ENCODE assay signal across 1 cellular context in genomic region chrX:100768679-100769338, GRCh38.
TF ChIP-seq lines count a peak whose summit lies in the region.

No MANE protein-coding gene starts in this region.

TF ChIP-seq in K562, 482 proteins besides CTCF, POLR2A, EP300 and RAD21 (continued from another document):
- TF ChIP-seq, protein P1, sequence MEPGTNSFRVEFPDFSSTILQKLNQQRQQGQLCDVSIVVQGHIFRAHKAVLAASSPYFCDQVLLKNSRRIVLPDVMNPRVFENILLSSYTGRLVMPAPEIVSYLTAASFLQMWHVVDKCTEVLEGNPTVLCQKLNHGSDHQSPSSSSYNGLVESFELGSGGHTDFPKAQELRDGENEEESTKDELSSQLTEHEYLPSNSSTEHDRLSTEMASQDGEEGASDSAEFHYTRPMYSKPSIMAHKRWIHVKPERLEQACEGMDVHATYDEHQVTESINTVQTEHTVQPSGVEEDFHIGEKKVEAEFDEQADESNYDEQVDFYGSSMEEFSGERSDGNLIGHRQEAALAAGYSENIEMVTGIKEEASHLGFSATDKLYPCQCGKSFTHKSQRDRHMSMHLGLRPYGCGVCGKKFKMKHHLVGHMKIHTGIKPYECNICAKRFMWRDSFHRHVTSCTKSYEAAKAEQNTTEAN (CRISPR knock-in tag; IDR thresholded peaks at IDR 0.05) = no peak
- TF ChIP-seq NCOA2 (IDR thresholded peaks at IDR 0.05; ENCODE audit: partially characterized antibody in 2 of 2) = no peak
- peak; percentile 76; the same call in 1 of the 2 replicates for TF ChIP-seq ARID2 (IDR thresholded peaks at IDR 0.05)
- TF ChIP-seq, protein P2, sequence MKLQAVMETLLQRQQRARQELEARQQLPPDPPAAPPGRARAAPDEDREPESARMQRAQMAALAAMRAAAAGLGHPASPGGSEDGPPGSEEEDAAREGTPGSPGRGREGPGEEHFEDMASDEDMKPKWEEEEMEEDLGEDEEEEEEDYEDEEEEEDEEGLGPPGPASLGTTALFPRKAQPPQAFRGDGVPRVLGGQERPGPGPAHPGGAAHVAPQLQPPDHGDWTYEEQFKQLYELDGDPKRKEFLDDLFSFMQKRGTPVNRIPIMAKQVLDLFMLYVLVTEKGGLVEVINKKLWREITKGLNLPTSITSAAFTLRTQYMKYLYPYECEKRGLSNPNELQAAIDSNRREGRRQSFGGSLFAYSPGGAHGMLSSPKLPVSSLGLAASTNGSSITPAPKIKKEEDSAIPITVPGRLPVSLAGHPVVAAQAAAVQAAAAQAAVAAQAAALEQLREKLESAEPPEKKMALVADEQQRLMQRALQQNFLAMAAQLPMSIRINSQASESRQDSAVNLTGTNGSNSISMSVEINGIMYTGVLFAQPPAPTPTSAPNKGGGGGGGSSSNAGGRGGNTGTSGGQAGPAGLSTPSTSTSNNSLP (IDR thresholded peaks at IDR 0.05; ENCODE audit: borderline replicate concordance, low read depth, low read length) = peak; percentile 14; the same call in 1 of the 2 replicates
- TF ChIP-seq, protein P3, sequence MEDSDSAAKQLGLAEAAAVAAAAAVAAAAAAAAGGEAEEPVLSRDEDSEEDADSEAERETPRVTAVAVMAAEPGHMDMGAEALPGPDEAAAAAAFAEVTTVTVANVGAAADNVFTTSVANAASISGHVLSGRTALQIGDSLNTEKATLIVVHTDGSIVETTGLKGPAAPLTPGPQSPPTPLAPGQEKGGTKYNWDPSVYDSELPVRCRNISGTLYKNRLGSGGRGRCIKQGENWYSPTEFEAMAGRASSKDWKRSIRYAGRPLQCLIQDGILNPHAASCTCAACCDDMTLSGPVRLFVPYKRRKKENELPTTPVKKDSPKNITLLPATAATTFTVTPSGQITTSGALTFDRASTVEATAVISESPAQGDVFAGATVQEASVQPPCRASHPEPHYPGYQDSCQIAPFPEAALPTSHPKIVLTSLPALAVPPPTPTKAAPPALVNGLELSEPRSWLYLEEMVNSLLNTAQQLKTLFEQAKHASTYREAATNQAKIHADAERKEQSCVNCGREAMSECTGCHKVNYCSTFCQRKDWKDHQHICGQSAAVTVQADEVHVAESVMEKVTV (CRISPR knock-in tag; IDR thresholded peaks at IDR 0.05) = peak; percentile 93
- TF ChIP-seq SMC3 (conservative IDR thresholded peaks at IDR 0.05; ENCODE audit: insufficient read depth, low read depth, low read length) = peak; percentile 95
- no peak for TF ChIP-seq CCNT2 (IDR thresholded peaks at IDR 0.05; ENCODE audit: borderline replicate concordance, extremely low read depth, insufficient read length, low read depth, low read length)
- TF ChIP-seq YY1 (IDR thresholded peaks at IDR 0.05; ENCODE audit: borderline replicate concordance in 1 of 3, control insufficient read depth in 1 of 3, extremely low read depth in 1 of 3, insufficient read depth in 3 of 3, insufficient read length in 1 of 3, insufficient replicate concordance in 2 of 3, low read depth in 1 of 3, low read length in 2 of 3) = peak in 1 of 3 experiments; percentile 25
- no peak for TF ChIP-seq NFRKB (IDR thresholded peaks at IDR 0.05; ENCODE audit: low read depth)
- no peak for TF ChIP-seq SRSF3 (IDR thresholded peaks at IDR 0.05; ENCODE audit: insufficient read depth, low read length)
- TF ChIP-seq MTF1 (CRISPR knock-in tag; IDR thresholded peaks at IDR 0.05; ENCODE audit: borderline replicate concordance) = no peak
- TF ChIP-seq, protein P4, sequence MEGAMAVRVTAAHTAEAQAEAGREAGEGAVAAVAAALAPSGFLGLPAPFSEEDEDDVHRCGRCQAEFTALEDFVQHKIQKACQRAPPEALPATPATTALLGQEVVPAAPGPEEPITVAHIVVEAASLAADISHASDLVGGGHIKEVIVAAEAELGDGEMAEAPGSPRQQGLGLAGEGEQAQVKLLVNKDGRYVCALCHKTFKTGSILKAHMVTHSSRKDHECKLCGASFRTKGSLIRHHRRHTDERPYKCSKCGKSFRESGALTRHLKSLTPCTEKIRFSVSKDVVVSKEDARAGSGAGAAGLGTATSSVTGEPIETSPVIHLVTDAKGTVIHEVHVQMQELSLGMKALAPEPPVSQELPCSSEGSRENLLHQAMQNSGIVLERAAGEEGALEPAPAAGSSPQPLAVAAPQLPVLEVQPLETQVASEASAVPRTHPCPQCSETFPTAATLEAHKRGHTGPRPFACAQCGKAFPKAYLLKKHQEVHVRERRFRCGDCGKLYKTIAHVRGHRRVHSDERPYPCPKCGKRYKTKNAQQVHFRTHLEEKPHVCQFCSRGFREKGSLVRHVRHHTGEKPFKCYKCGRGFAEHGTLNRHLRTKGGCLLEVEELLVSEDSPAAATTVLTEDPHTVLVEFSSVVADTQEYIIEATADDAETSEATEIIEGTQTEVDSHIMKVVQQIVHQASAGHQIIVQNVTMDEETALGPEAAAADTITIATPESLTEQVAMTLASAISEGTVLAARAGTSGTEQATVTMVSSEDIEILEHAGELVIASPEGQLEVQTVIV (CRISPR knock-in tag; IDR thresholded peaks at IDR 0.05; ENCODE audit: borderline replicate concordance) = no peak
- TF ChIP-seq ZNF239 (CRISPR knock-in tag; IDR thresholded peaks at IDR 0.05) = no peak
- TF ChIP-seq THRB (CRISPR knock-in tag; conservative IDR thresholded peaks at IDR 0.05) = no peak
- TF ChIP-seq KDM5B (IDR thresholded peaks at IDR 0.05; ENCODE audit: insufficient replicate concordance, low read depth, low read length) = no peak
- TF ChIP-seq HINFP (tag; conservative IDR thresholded peaks at IDR 0.05; ENCODE audit: low read depth) = no peak
- TF ChIP-seq, protein P5, sequence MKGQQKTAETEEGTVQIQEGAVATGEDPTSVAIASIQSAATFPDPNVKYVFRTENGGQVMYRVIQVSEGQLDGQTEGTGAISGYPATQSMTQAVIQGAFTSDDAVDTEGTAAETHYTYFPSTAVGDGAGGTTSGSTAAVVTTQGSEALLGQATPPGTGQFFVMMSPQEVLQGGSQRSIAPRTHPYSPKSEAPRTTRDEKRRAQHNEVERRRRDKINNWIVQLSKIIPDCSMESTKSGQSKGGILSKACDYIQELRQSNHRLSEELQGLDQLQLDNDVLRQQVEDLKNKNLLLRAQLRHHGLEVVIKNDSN (CRISPR knock-in tag; IDR thresholded peaks at IDR 0.05) = no peak
- no peak for TF ChIP-seq HOMEZ (CRISPR knock-in tag; IDR thresholded peaks at IDR 0.05)
- no peak for TF ChIP-seq PML (IDR thresholded peaks at IDR 0.05; ENCODE audit: low read length)
- no peak for TF ChIP-seq TBL1XR1 (IDR thresholded peaks at IDR 0.05; ENCODE audit: low read length in 2 of 2)
- no peak for TF ChIP-seq ZNF830 (CRISPR knock-in tag; IDR thresholded peaks at IDR 0.05)
- TF ChIP-seq MAZ (CRISPR knock-in tag; conservative IDR thresholded peaks at IDR 0.05 in 1 of 2, IDR thresholded peaks at IDR 0.05 in 1 of 2) = 0 out of 4 replicates have a peak, but pooled peaks of 1 of the 2 experiments have one; percentile 22
- TF ChIP-seq, protein P6, sequence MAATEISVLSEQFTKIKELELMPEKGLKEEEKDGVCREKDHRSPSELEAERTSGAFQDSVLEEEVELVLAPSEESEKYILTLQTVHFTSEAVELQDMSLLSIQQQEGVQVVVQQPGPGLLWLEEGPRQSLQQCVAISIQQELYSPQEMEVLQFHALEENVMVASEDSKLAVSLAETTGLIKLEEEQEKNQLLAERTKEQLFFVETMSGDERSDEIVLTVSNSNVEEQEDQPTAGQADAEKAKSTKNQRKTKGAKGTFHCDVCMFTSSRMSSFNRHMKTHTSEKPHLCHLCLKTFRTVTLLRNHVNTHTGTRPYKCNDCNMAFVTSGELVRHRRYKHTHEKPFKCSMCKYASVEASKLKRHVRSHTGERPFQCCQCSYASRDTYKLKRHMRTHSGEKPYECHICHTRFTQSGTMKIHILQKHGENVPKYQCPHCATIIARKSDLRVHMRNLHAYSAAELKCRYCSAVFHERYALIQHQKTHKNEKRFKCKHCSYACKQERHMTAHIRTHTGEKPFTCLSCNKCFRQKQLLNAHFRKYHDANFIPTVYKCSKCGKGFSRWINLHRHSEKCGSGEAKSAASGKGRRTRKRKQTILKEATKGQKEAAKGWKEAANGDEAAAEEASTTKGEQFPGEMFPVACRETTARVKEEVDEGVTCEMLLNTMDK (IDR thresholded peaks at IDR 0.05; ENCODE audit: borderline replicate concordance, insufficient read depth, low read depth, low read length, poor library complexity, severe bottlenecking) = no peak
- TF ChIP-seq, protein P7, sequence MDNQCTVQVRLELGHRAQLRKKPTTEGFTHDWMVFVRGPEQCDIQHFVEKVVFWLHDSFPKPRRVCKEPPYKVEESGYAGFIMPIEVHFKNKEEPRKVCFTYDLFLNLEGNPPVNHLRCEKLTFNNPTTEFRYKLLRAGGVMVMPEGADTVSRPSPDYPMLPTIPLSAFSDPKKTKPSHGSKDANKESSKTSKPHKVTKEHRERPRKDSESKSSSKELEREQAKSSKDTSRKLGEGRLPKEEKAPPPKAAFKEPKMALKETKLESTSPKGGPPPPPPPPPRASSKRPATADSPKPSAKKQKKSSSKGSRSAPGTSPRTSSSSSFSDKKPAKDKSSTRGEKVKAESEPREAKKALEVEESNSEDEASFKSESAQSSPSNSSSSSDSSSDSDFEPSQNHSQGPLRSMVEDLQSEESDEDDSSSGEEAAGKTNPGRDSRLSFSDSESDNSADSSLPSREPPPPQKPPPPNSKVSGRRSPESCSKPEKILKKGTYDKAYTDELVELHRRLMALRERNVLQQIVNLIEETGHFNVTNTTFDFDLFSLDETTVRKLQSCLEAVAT (IDR thresholded peaks at IDR 0.05) = 0 out of 4 replicates have a peak, but pooled peaks of 1 of the 2 experiments have one; percentile 53
- TF ChIP-seq TARDBP (IDR thresholded peaks at IDR 0.05) = no peak
- TF ChIP-seq, protein P8, sequence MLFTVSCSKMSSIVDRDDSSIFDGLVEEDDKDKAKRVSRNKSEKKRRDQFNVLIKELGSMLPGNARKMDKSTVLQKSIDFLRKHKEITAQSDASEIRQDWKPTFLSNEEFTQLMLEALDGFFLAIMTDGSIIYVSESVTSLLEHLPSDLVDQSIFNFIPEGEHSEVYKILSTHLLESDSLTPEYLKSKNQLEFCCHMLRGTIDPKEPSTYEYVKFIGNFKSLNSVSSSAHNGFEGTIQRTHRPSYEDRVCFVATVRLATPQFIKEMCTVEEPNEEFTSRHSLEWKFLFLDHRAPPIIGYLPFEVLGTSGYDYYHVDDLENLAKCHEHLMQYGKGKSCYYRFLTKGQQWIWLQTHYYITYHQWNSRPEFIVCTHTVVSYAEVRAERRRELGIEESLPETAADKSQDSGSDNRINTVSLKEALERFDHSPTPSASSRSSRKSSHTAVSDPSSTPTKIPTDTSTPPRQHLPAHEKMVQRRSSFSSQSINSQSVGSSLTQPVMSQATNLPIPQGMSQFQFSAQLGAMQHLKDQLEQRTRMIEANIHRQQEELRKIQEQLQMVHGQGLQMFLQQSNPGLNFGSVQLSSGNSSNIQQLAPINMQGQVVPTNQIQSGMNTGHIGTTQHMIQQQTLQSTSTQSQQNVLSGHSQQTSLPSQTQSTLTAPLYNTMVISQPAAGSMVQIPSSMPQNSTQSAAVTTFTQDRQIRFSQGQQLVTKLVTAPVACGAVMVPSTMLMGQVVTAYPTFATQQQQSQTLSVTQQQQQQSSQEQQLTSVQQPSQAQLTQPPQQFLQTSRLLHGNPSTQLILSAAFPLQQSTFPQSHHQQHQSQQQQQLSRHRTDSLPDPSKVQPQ (CRISPR knock-in tag; IDR thresholded peaks at IDR 0.05; ENCODE audit: borderline replicate concordance) = no peak
- peak; percentile 67 for TF ChIP-seq KLF16 (IDR thresholded peaks at IDR 0.05)
- no peak for TF ChIP-seq ZNF398 (CRISPR knock-in tag; IDR thresholded peaks at IDR 0.05)
- TF ChIP-seq ZNF140 (CRISPR knock-in tag; IDR thresholded peaks at IDR 0.05) = no peak
- TF ChIP-seq SMARCA5 (IDR thresholded peaks at IDR 0.05) = no peak
- no peak for TF ChIP-seq PURB (CRISPR knock-in tag; IDR thresholded peaks at IDR 0.05; ENCODE audit: low read depth)
- no peak for TF ChIP-seq ZNF316 (IDR thresholded peaks at IDR 0.05)
- no peak for TF ChIP-seq ZNF75A (CRISPR knock-in tag; IDR thresholded peaks at IDR 0.05)
- TF ChIP-seq HMG20A (CRISPR knock-in tag; conservative IDR thresholded peaks at IDR 0.05) = no peak
- TF ChIP-seq ZNF133 (CRISPR knock-in tag; IDR thresholded peaks at IDR 0.05) = no peak
- TF ChIP-seq RB1 (IDR thresholded peaks at IDR 0.05; ENCODE audit: low read depth) = peak; percentile 55; the same call in 1 of the 2 replicates
